Comparison of ENCODE assay signal across 9 cellular contexts in genomic region chr1:100075773-100076172, GRCh38. TPM values are rescaled to one million over a fixed set of nuclear protein-coding genes. Genes with fewer than 3 reads are reported as not detected.
DNase-seq lines count a peak whose midpoint lies in the region; ATAC-seq lines count a peak whose summit lies in the region.
"Had no signal": no experiment of that assay in that cellular context is flagged by ENCODE, and none has a peak within 500 bp of the region (broad histone marks: within the 10 kb centered on the region; RNA-seq: fewer than 3 reads in every experiment).

No MANE protein-coding gene starts in this region.

- H3K4me1 ChIP-seq in mesenchymal stem cell (ENCODE audit: control insufficient read depth, insufficient read depth, low read depth, low read length) (no peaks in the 10 kb centered on the region), neuronal stem cell (ENCODE audit: control insufficient read depth in 2 of 2, insufficient read depth in 1 of 2, low read depth in 1 of 2, low read length in 2 of 2) (no peaks in the 10 kb centered on the region)

- H3K18ac ChIP-seq in mesenchymal stem cell (ENCODE audit: low read depth in 1 of 2, low read length in 2 of 2) (peak overlapping the region in 1 of 2 experiments; percentile 52), neuronal stem cell (ENCODE audit: low read length) (no peak overlapping the region)

- H2BK120ac ChIP-seq in mesenchymal stem cell (ENCODE audit: low read depth, low read length) = no peak overlapping the region
- H2BK120ac ChIP-seq in neuronal stem cell (ENCODE audit: low read depth, low read length) = no peak overlapping the region

- peak; percentile 35 for ATAC-seq in GM18519 (IDR thresholded peaks at IDR 0.05; ENCODE audit: low FRiP score, unreplicated experiment)
- ATAC-seq in GM21529 (IDR thresholded peaks at IDR 0.05; ENCODE audit: unreplicated experiment) = peak; percentile 53
- peak; percentile 37 for ATAC-seq in HG03439 (IDR thresholded peaks at IDR 0.05; ENCODE audit: unreplicated experiment)
- ATAC-seq: sciatic nerve had no signal

- H3K79me1 ChIP-seq in mesenchymal stem cell (replicated peaks; ENCODE audit: low read length, poor library complexity, severe bottlenecking) (peaks cover 39% of the 10 kb centered on the region), neuronal stem cell (ENCODE audit: low read depth, low read length) (no peaks in the 10 kb centered on the region)

- H2AFZ ChIP-seq in mesenchymal stem cell (ENCODE audit: low read depth, low read length) = no peak overlapping the region
- no peak overlapping the region for H2AFZ ChIP-seq in neuronal stem cell (ENCODE audit: low read length)

- no peak overlapping the region for H3K23ac ChIP-seq in mesenchymal stem cell (ENCODE audit: low read length in 2 of 2)
- no peak overlapping the region for H3K23ac ChIP-seq in neuronal stem cell (ENCODE audit: low read depth, low read length, poor library complexity)

- no peak overlapping the region for H4K91ac ChIP-seq in mesenchymal stem cell (ENCODE audit: low read length)
- H4K91ac ChIP-seq in neuronal stem cell (ENCODE audit: low read depth, low read length, poor library complexity) = no peak overlapping the region

- no peak overlapping the region for H4K8ac ChIP-seq in mesenchymal stem cell (ENCODE audit: low read length)
- H4K8ac ChIP-seq in neuronal stem cell (ENCODE audit: low read depth, low read length) = no peak overlapping the region

- H3K4me2 ChIP-seq in mesenchymal stem cell (ENCODE audit: low read length, poor library complexity, severe bottlenecking) = no peak overlapping the region
- no peak overlapping the region for H3K4me2 ChIP-seq in neuronal stem cell (ENCODE audit: insufficient read depth, low read length, poor library complexity, severe bottlenecking)

- no peak overlapping the region for H2BK15ac ChIP-seq in mesenchymal stem cell (ENCODE audit: low read depth, poor library complexity, severe bottlenecking)
- H2BK15ac ChIP-seq in neuronal stem cell (ENCODE audit: low read length) = no peak overlapping the region

- H3K27me3 ChIP-seq in mesenchymal stem cell (ENCODE audit: control insufficient read depth in 1 of 2, insufficient read depth in 1 of 2, low read length in 2 of 2) (no peaks in the 10 kb centered on the region), neuronal stem cell (ENCODE audit: control insufficient read depth in 3 of 3, insufficient read depth in 3 of 3, low read depth in 1 of 3, low read length in 3 of 3) (no peaks in the 10 kb centered on the region)

- no peak overlapping the region for H3K4ac ChIP-seq in mesenchymal stem cell (ENCODE audit: low read depth in 1 of 2, low read length in 2 of 2)
- no peak overlapping the region for H3K4ac ChIP-seq in neuronal stem cell (ENCODE audit: low read length)

- WGBS in mesenchymal stem cell = 100% methylated on average over 3 of the region's 3 CpGs
- no CpG with 5 or more reads among the region's 3 CpGs for WGBS in neuronal stem cell (ENCODE audit: extremely low coverage in 2 of 2, insufficient read length in 2 of 2, insufficient replicate concordance in 1 of 2), 2 donors

- H3K36me3 ChIP-seq in mesenchymal stem cell (ENCODE audit: control insufficient read depth in 1 of 2, insufficient read depth in 2 of 2, low read depth in 1 of 2, low read length in 2 of 2) (peaks cover 28 to 78% of the 10 kb centered on the region in 2 experiments), neuronal stem cell (replicated peaks in 1 of 2; ENCODE audit: control insufficient read depth in 2 of 2, insufficient read depth in 2 of 2, low read length in 2 of 2) (peaks cover 18 to 99% of the 10 kb centered on the region in 2 donors)

- H3K9me3 ChIP-seq in mesenchymal stem cell (ENCODE audit: control insufficient read depth, low read length) = no peaks in the 10 kb centered on the region
- H3K9me3 ChIP-seq in neuronal stem cell (replicated peaks in 1 of 2; ENCODE audit: control insufficient read depth in 2 of 2, insufficient read depth in 1 of 2, low read depth in 1 of 2, low read length in 2 of 2) = no peaks in the 10 kb centered on the region

- DNase-seq in mesenchymal stem cell (peak; percentile 16), NOMO-1 treated with DMSO at 0.1 percent for 48 hours (lab: John Stamatoyannopoulos, UW; ENCODE audit: unreplicated experiment) (no peak), NCI-H510A treated with DMSO at 0.1 percent for 48 hours (lab: John Stamatoyannopoulos, UW) (no peak), neuronal stem cell (ENCODE audit: low spot score) (no peak), middle frontal gyrus (ENCODE audit: extremely low spot score, low spot score) (no peak)

- H3K4me3 ChIP-seq in mesenchymal stem cell (ENCODE audit: insufficient read depth in 1 of 2, low read depth in 1 of 2, low read length in 2 of 2) (no peak overlapping the region), neuronal stem cell (ENCODE audit: low read length in 2 of 2) (no peak overlapping the region)

- H3K14ac ChIP-seq in mesenchymal stem cell (ENCODE audit: low read length in 2 of 2) = no peak overlapping the region
- no peak overlapping the region for H3K14ac ChIP-seq in neuronal stem cell (ENCODE audit: low read length)

- H2BK12ac ChIP-seq in mesenchymal stem cell (ENCODE audit: low read length in 2 of 2) = no peak overlapping the region
- no peak overlapping the region for H2BK12ac ChIP-seq in neuronal stem cell (ENCODE audit: low read length)

- H3K9ac ChIP-seq in mesenchymal stem cell (ENCODE audit: low read length) (peak overlapping the region; percentile 57), neuronal stem cell (ENCODE audit: low read depth, low read length, poor library complexity) (no peak overlapping the region)

- H3K27ac ChIP-seq in mesenchymal stem cell (ENCODE audit: low read length, poor library complexity, severe bottlenecking) (no peak overlapping the region), neuronal stem cell (replicated peaks; ENCODE audit: low read length) (no peak overlapping the region)

- H2AK5ac ChIP-seq in mesenchymal stem cell (ENCODE audit: low read length, severe bottlenecking) (no peak overlapping the region), neuronal stem cell (ENCODE audit: low read depth, low read length) (no peak overlapping the region)

- H2BK5ac ChIP-seq in mesenchymal stem cell (ENCODE audit: low read depth, low read length, poor library complexity, severe bottlenecking) (no peak overlapping the region), neuronal stem cell (ENCODE audit: low read length) (no peak overlapping the region)

RNA-seq across cellular contexts. Expression of gene SASS6, which starts 57.0 kb away (rescaled TPM):
- 1.4 TPM for polyA plus RNA-seq in mesenchymal stem cell (2013, experiment 1 of 2)
- 1.5 TPM for polyA plus RNA-seq in mesenchymal stem cell (2013, experiment 2 of 2)
- 9.5 TPM for polyA plus RNA-seq in neuronal stem cell (2013, experiment 1 of 2)
- polyA plus RNA-seq in neuronal stem cell (2013, experiment 2 of 2) = 10.0 TPM

RNA-seq across cellular contexts. Expression of gene TRMT13, which starts 57.2 kb away (rescaled TPM):
- polyA plus RNA-seq in mesenchymal stem cell (2013, experiment 1 of 2) = 6.4 TPM
- polyA plus RNA-seq in mesenchymal stem cell (2013, experiment 2 of 2) = 6.7 TPM
- 10.6 TPM for polyA plus RNA-seq in neuronal stem cell (2013, experiment 1 of 2)
- 11.3 TPM for polyA plus RNA-seq in neuronal stem cell (2013, experiment 2 of 2)
